23 cellular contexts compared by ENCODE assay signal in genomic region chr12:108930756-108931155, GRCh38.
"Had no signal": no experiment of that assay in that cellular context is flagged by ENCODE, and none has a peak within 500 bp of the region (broad histone marks: within the 10 kb centered on the region; RNA-seq: fewer than 3 reads in every experiment).

No MANE protein-coding gene starts in this region.

- H3K27me3 Mint-ChIP-seq: stimulated activated naive CD8-positive, alpha-beta T cell treated with anti-CD3 and anti-CD28 coated beads, Interleukin-15, amount 100 ng/mL, for 72 hours had no signal

- H3K4me3 ChIP-seq: left lung, lung, pancreas, psoas muscle, suprapubic skin, transverse colon, uterus had no signal

- ATAC-seq: activated CD8-positive, alpha-beta T cell treated with anti-CD3 and anti-CD28 coated beads, Interleukin-2, amount 10 ng/mL, durations not matched to agents 7 days and 5 days; activated naive CD4-positive, alpha-beta T cell treated with anti-CD3 and anti-CD28 coated beads, Interleukin-2, amount 50 U/mL, for 72 hours; activated T-helper 17 cell treated with anti-CD3 and anti-CD28 coated beads, Interleukin-2, amount 50 U/mL, for 72 hours; foreskin keratinocyte; naive thymus-derived CD4-positive, alpha-beta T cell; psoas muscle; stimulated activated naive CD8-positive, alpha-beta T cell treated with anti-CD3 and anti-CD28 coated beads, Interleukin-15, amount 100 ng/mL, for 72 hours had no signal

- H3K36me3 Mint-ChIP-seq: activated naive CD4-positive, alpha-beta T cell treated with anti-CD3 and anti-CD28 coated beads, Interleukin-2, amount 50 U/mL, for 72 hours; naive thymus-derived CD4-positive, alpha-beta T cell had no signal

- H3K4me1 Mint-ChIP-seq: activated T-helper 17 cell treated with anti-CD3 and anti-CD28 coated beads, Interleukin-2, amount 50 U/mL, for 72 hours; brain; naive thymus-derived CD4-positive, alpha-beta T cell; stimulated activated naive CD8-positive, alpha-beta T cell treated with anti-CD3 and anti-CD28 coated beads, Interleukin-15, amount 100 ng/mL, for 72 hours had no signal

- H3K36me3 ChIP-seq: left lung, pancreas, suprapubic skin, transverse colon, uterus had no signal

- H3K9me3 Mint-ChIP-seq: activated T-helper 17 cell treated with anti-CD3 and anti-CD28 coated beads, Interleukin-2, amount 50 U/mL, for 72 hours had no signal

- H3K4me3 Mint-ChIP-seq: activated CD8-positive, alpha-beta T cell treated with anti-CD3 and anti-CD28 coated beads, Interleukin-2, amount 10 ng/mL, durations not matched to agents 7 days and 5 days; activated T-helper 17 cell treated with anti-CD3 and anti-CD28 coated beads, Interleukin-2, amount 50 U/mL, for 72 hours; brain; naive thymus-derived CD4-positive, alpha-beta T cell; stimulated activated naive CD8-positive, alpha-beta T cell treated with anti-CD3 and anti-CD28 coated beads, Interleukin-15, amount 100 ng/mL, for 72 hours had no signal

- H3K27ac Mint-ChIP-seq: activated CD8-positive, alpha-beta T cell treated with anti-CD3 and anti-CD28 coated beads, Interleukin-2, amount 10 ng/mL, durations not matched to agents 7 days and 5 days; activated naive CD4-positive, alpha-beta T cell treated with anti-CD3 and anti-CD28 coated beads, Interleukin-2, amount 50 U/mL, for 72 hours; activated T-helper 17 cell treated with anti-CD3 and anti-CD28 coated beads, Interleukin-2, amount 50 U/mL, for 72 hours; naive thymus-derived CD4-positive, alpha-beta T cell had no signal

- H3K27me3 ChIP-seq: left lung, pancreas, suprapubic skin, transverse colon, uterus had no signal

- H3K27ac ChIP-seq: foreskin keratinocyte, left lung, psoas muscle, suprapubic skin, uterus had no signal

- H3K9me3 ChIP-seq: left lung, pancreas, psoas muscle, suprapubic skin, transverse colon, uterus had no signal

- DNase-seq: activated CD4-positive, alpha-beta T cell treated with anti-CD3 and anti-CD28 coated beads for 1 hour; activated CD4-positive, alpha-beta T cell treated with anti-CD3 and anti-CD28 coated beads, Interleukin-2, amount 50 U/mL, for 1 hour; activated CD8-positive, alpha-beta T cell treated with anti-CD3 and anti-CD28 coated beads, Interleukin-2, amount 10 ng/mL, durations not matched to agents 7 days and 5 days; activated T-cell treated with anti-CD3 and anti-CD28 coated beads, Interleukin-2, amount 50 U/mL, for 1 hour; aorta; effector memory CD4-positive, alpha-beta T cell; foreskin keratinocyte; kidney; left lung; naive thymus-derived CD4-positive, alpha-beta T cell; pancreas; psoas muscle; right cardiac atrium; stimulated activated CD4-positive, alpha-beta T cell treated with anti-CD3 and anti-CD28 coated beads, Interleukin-12 subunit alpha, Interleukin-12 subunit beta, amount 100 ng/mL, for 4 hours; stimulated activated CD4-positive, alpha-beta T cell treated with anti-CD3 and anti-CD28 coated beads, Interleukin-4, amount 100 ng/mL, for 4 hours; stimulated activated naive CD8-positive, alpha-beta T cell treated with anti-CD3 and anti-CD28 coated beads, Interleukin-15, amount 100 ng/mL, for 72 hours; transverse colon; uterus had no signal

- H3K4me1 ChIP-seq: foreskin keratinocyte, left lung, psoas muscle, suprapubic skin, uterus had no signal
